In the genomic region with DNA sequence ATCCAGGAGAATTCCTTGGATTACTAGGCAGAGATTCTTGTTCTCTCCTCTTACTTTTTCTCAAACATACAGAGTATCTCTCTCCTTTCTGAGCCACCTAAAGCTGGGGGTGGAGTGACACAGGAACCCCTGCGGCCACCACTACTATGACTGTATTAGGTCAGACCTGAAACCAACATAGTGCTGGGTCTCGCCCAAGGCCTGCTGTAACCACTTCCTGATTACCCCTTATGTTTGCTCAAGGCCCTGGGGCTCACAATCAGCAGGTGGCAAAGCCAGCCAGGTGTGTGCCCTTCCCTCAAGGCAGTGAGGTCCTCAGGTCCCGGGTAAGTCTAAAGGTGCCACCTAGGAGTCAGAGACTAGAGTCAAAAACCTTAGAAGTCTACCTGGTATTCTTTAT, we compare ENCODE assay signal across 11 cellular contexts.
DNase-seq lines count a peak whose midpoint lies in the region; ATAC-seq lines count a peak whose summit lies in the region.
"Had no signal": no experiment of that assay in that cellular context is flagged by ENCODE, and none has a peak within 500 bp of the region (broad histone marks: within the 10 kb centered on the region; RNA-seq: fewer than 3 reads in every experiment).

No MANE protein-coding gene starts in this region.

- peak; percentile 71 for DNase-seq in DMS53 treated with DMSO at 0.1 percent for 48 hours (lab: John Stamatoyannopoulos, UW; ENCODE audit: unreplicated experiment)
- peak; percentile 22 for DNase-seq in LoVo (ENCODE audit: low spot score)
- no peak for DNase-seq in hepatic stellate cell (ENCODE audit: low spot score)
- DNase-seq in NCI-H526 (lab: John Stamatoyannopoulos, UW), result no peak
- DNase-seq in Right ventricle myocardium inferior (ENCODE audit: missing footprints), result no peak
- DNase-seq in activated naive CD8-positive, alpha-beta T cell treated with anti-CD3 and anti-CD28 coated beads for 36 hours, result no peak
- DNase-seq: caudate nucleus, NCI-H524 treated with DMSO at 0.1 percent for 48 hours had no signal

- intact Hi-C loops in Right ventricle myocardium inferior (cut with DNase I), result no loop called here

- H3K27ac Mint-ChIP-seq in activated naive CD8-positive, alpha-beta T cell treated with anti-CD3 and anti-CD28 coated beads for 36 hours, result no peak overlapping the region
- H3K27ac Mint-ChIP-seq: stimulated activated effector memory CD8-positive, alpha-beta T cell treated with anti-CD3 and anti-CD28 coated beads, Interleukin-12 subunit alpha, Interleukin-12 subunit beta, amount 100 ng/mL, for 72 hours had no signal

- no peaks in the 10 kb centered on the region for H3K27me3 Mint-ChIP-seq in activated naive CD8-positive, alpha-beta T cell treated with anti-CD3 and anti-CD28 coated beads for 36 hours

- peaks cover 32% of the 10 kb centered on the region for H3K9me3 Mint-ChIP-seq in activated naive CD8-positive, alpha-beta T cell treated with anti-CD3 and anti-CD28 coated beads for 36 hours

- H3K36me3 Mint-ChIP-seq in activated naive CD8-positive, alpha-beta T cell treated with anti-CD3 and anti-CD28 coated beads for 36 hours, result peaks cover 1% of the 10 kb centered on the region
- H3K36me3 Mint-ChIP-seq: stimulated activated effector memory CD8-positive, alpha-beta T cell treated with anti-CD3 and anti-CD28 coated beads, Interleukin-12 subunit alpha, Interleukin-12 subunit beta, amount 100 ng/mL, for 72 hours had no signal

- no peak overlapping the region for H3K4me3 Mint-ChIP-seq in activated naive CD8-positive, alpha-beta T cell treated with anti-CD3 and anti-CD28 coated beads for 36 hours
- H3K4me3 Mint-ChIP-seq: stimulated activated effector memory CD8-positive, alpha-beta T cell treated with anti-CD3 and anti-CD28 coated beads, Interleukin-12 subunit alpha, Interleukin-12 subunit beta, amount 100 ng/mL, for 72 hours had no signal

- ATAC-seq in GM19351 (IDR thresholded peaks at IDR 0.05; ENCODE audit: unreplicated experiment), result peak; percentile 94
- ATAC-seq in HG02884 (IDR thresholded peaks at IDR 0.05; ENCODE audit: unreplicated experiment), result peak; percentile 91
- no peak for ATAC-seq in Right ventricle myocardium inferior
- ATAC-seq: stimulated activated effector memory CD8-positive, alpha-beta T cell treated with anti-CD3 and anti-CD28 coated beads, Interleukin-12 subunit alpha, Interleukin-12 subunit beta, amount 100 ng/mL, for 72 hours had no signal

- no peaks in the 10 kb centered on the region for H3K4me1 Mint-ChIP-seq in activated naive CD8-positive, alpha-beta T cell treated with anti-CD3 and anti-CD28 coated beads for 36 hours
- H3K4me1 Mint-ChIP-seq: stimulated activated effector memory CD8-positive, alpha-beta T cell treated with anti-CD3 and anti-CD28 coated beads, Interleukin-12 subunit alpha, Interleukin-12 subunit beta, amount 100 ng/mL, for 72 hours had no signal

Comparison
In these comparisons a context has a peak if more than half of its experiments do, and no peak if none do; other contexts are left out.
1. DNase-seq: peak in DMS53 treated with DMSO at 0.1 percent for 48 hours (single experiment) and LoVo (single experiment); none in hepatic stellate cell (single experiment), NCI-H526 (0 of 2), Right ventricle myocardium inferior (single experiment) and activated naive CD8-positive, alpha-beta T cell treated with anti-CD3 and anti-CD28 coated beads for 36 hours (single experiment).